Comparison of ENCODE assay signal across 24 cellular contexts in the genomic region with DNA sequence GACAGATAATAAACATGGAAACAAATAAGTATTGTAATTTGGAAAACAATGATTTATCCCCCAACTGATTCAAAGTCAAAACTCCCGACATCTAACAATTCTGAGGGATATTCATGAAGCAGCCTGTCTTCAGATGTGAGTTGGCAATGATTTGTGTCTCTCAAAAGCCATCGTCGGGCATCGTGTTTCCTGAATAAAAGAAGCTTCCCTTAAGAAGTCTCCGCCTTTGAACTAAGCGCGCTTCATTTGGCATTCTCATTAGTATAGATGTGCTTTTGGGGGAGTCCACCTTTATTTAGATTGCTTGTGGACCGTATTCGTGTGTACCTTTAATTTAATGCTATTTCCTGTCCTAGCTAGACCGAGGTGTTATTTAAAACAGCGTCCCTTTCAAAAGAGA.
"Had no signal": no experiment of that assay in that cellular context is flagged by ENCODE, and none has a peak within 500 bp of the region (broad histone marks: within the 10 kb centered on the region; RNA-seq: fewer than 3 reads in every experiment).

No MANE protein-coding gene starts in this region.

- H3K4me3 ChIP-seq: colonic mucosa, gastroesophageal sphincter, left lung, lower lobe of right lung, right lobe of liver, thoracic aorta, uterus had no signal

- FAIRE-seq: TTC549 had no signal

- H3K4me1 ChIP-seq: colonic mucosa, gastroesophageal sphincter, left lung, lower lobe of right lung, right lobe of liver, uterus had no signal

- H3K9me3 ChIP-seq: colonic mucosa, gastroesophageal sphincter, left lung, lower lobe of right lung, right lobe of liver, thoracic aorta, uterus had no signal

- H3K27ac ChIP-seq: colonic mucosa, gastroesophageal sphincter, left lung, lower lobe of right lung, right lobe of liver, thoracic aorta, uterus, WERI-Rb-1 had no signal

- H3K36me3 ChIP-seq: colonic mucosa, gastroesophageal sphincter, left lung, lower lobe of right lung, right lobe of liver, thoracic aorta, uterus, WERI-Rb-1 had no signal

- H3K27me3 ChIP-seq: colonic mucosa, right lobe of liver, uterus had no signal

- DNase-seq: activated CD4-positive, alpha-beta T cell treated with anti-CD3 and anti-CD28 coated beads for 48 hours; activated CD4-positive, alpha-beta T cell treated with anti-CD3 and anti-CD28 coated beads, Interleukin-2, amount 50 U/mL, for 48 hours; activated CD8-positive, alpha-beta memory T cell treated with anti-CD3 and anti-CD28 coated beads for 24 hours; activated effector memory CD4-positive, alpha-beta T cell treated with anti-CD3 and anti-CD28 coated beads, Interleukin-2, amount 50 U/mL, for 16 hours; activated naive CD4-positive, alpha-beta T cell treated with anti-CD3 and anti-CD28 coated beads, Interleukin-2, amount 10 ng/mL, durations not matched to agents 7 days and 5 days; cerebellar nuclear complex; colonic mucosa; effector CD8-positive, alpha-beta T cell; hypothalamus; immature natural killer cell; left lung; lower lobe of right lung; right lobe of liver; stimulated activated CD4-positive, alpha-beta T cell treated with anti-CD3 and anti-CD28 coated beads, Interleukin-4, amount 100 ng/mL, for 1 hour; stimulated activated naive CD8-positive, alpha-beta T cell treated with anti-CD3 and anti-CD28 coated beads, Interleukin-15, Interleukin-2, amounts not matched to agents 100 U/mL and 50 U/mL, for 24 hours; T-helper 9 cell; trophoblast cell; uterus; WERI-Rb-1 had no signal

- ATAC-seq: activated CD4-positive, CD25-positive, alpha-beta regulatory T cell treated with anti-CD3 and anti-CD28 coated beads, Interleukin-2, amount 50 U/mL, for 24 hours; gastroesophageal sphincter; left lung; natural killer cell treated with Interleukin-12 subunit alpha and Interleukin-12 subunit beta and Interleukin-15 and Interleukin-18, amount 100 ng/mL, for 72 hours; right lobe of liver; stimulated activated naive CD8-positive, alpha-beta T cell treated with anti-CD3 and anti-CD28 coated beads, Interleukin-15, Interleukin-2, amounts not matched to agents 100 U/mL and 50 U/mL, for 24 hours had no signal
